ENCODE assay signal across 8 cellular contexts in the genomic region with DNA sequence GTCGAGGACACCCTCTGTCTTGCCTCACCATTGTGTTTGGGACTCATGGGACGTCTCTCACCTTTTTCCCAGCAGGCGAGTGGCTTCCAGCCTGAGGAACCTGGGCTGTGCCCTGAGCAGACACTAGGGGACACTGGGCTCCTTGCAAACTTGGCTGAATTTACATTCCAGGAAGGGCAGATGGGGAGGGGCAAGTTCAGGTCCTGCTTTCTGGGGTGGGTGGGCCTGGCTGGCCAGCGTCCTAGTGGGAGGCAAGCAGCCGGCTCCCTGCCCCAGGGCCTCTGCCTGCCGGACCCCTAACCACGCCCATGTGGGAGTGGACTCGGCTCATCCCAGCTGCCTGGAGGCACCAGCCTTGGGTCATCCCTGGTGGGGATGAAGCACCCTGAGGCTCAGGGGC. TPM values are rescaled to one million over a fixed set of nuclear protein-coding genes. Genes with fewer than 3 reads are reported as not detected.
DNase-seq lines count a peak whose midpoint lies in the region; ATAC-seq and TF ChIP-seq lines count a peak whose summit lies in the region.

No MANE protein-coding gene starts in this region.

- no peaks in the 10 kb centered on the region for H3K27me3 ChIP-seq in GM23248 (replicated peaks; ENCODE audit: insufficient read depth)
- peaks cover 4% of the 10 kb centered on the region for H3K27me3 ChIP-seq in hepatocyte

- H3K9me3 ChIP-seq in GM23248 (ENCODE audit: low read depth): no peaks in the 10 kb centered on the region
- H3K9me3 ChIP-seq in hepatocyte (ENCODE audit: low read depth): no peaks in the 10 kb centered on the region

- in situ Hi-C loops in GM23248 (cut with MboI): no loop called here

- no peak for ATAC-seq in activated CD4-positive, CD25-positive, alpha-beta regulatory T cell treated with anti-CD3 and anti-CD28 coated beads, Interleukin-2, amount 50 U/mL, for 24 hours
- ATAC-seq in HG02885 (IDR thresholded peaks at IDR 0.05; ENCODE audit: poor library complexity, unreplicated experiment): no peak

- H3K9me2 ChIP-seq in GM23248 (ENCODE audit: insufficient read depth) (no peaks in the 10 kb centered on the region), hepatocyte (replicated peaks; ENCODE audit: insufficient read depth) (no peaks in the 10 kb centered on the region)

- no peak overlapping the region for H3K4me3 ChIP-seq in AG09309 (ENCODE audit: control insufficient read depth, low read depth, low read length)
- no peak overlapping the region for H3K4me3 ChIP-seq in GM23248
- no peak overlapping the region for H3K4me3 ChIP-seq in hepatocyte

- H3K4me2 ChIP-seq in GM23248 (ENCODE audit: unreplicated experiment): no peak overlapping the region
- no peak overlapping the region for H3K4me2 ChIP-seq in hepatocyte

- H3K79me2 ChIP-seq in GM23248 (ENCODE audit: insufficient read depth): no peaks in the 10 kb centered on the region
- no peaks in the 10 kb centered on the region for H3K79me2 ChIP-seq in hepatocyte

- peak; percentile 69 for TF ChIP-seq CTCF in AG09309 (IDR thresholded peaks at IDR 0.05; ENCODE audit: control insufficient read depth, insufficient read depth, low read depth, low read length, missing control alignments)
- TF ChIP-seq CTCF in hepatocyte (IDR thresholded peaks at IDR 0.05; ENCODE audit: poor library complexity): peak; percentile 61

- no peak overlapping the region for H3K9ac ChIP-seq in GM23248

- no peak overlapping the region for H3K27ac ChIP-seq in GM23248
- no peak overlapping the region for H3K27ac ChIP-seq in hepatocyte

- no peak overlapping the region for H2AFZ ChIP-seq in GM23248
- no peak overlapping the region for H2AFZ ChIP-seq in hepatocyte

- DNase-seq in AG09309 (ENCODE audit: low read depth) (no peak), GM23248 (peak; percentile 49), UCSD-AML1 (lab: John Stamatoyannopoulos, UW; ENCODE audit: unreplicated experiment) (peak; percentile 51), hepatocyte (ENCODE audit: low spot score) (peak; percentile 54), NCI-H2107 treated with DMSO at 0.1 percent for 48 hours (lab: John Stamatoyannopoulos, UW; ENCODE audit: unreplicated experiment) (no peak), cerebellum (ENCODE audit: low spot score) (no peak)

- 10 to 24% methylated on average over 4 to 8 of the region's 8 CpGs for WGBS in GM23248 (ENCODE audit: low coverage in 1 of 2, low lambda C conversion rate in 2 of 2, missing lambda C conversion rate in 2 of 2), 2 experiments
- 16% methylated on average over 6 of the region's 8 CpGs for WGBS in hepatocyte (ENCODE audit: low lambda C conversion rate, missing lambda C conversion rate)

- H4K20me1 ChIP-seq in GM23248 (ENCODE audit: insufficient read depth): no peaks in the 10 kb centered on the region
- no peaks in the 10 kb centered on the region for H4K20me1 ChIP-seq in hepatocyte (ENCODE audit: insufficient read depth, poor library complexity, severe bottlenecking)

- no peaks in the 10 kb centered on the region for H3F3A ChIP-seq in GM23248 (ENCODE audit: insufficient read depth)

- H3K4me1 ChIP-seq in GM23248 (ENCODE audit: insufficient read depth) (no peaks in the 10 kb centered on the region), hepatocyte (ENCODE audit: insufficient read depth) (peaks cover 11% of the 10 kb centered on the region)

- H3K36me3 ChIP-seq in GM23248 (ENCODE audit: low read depth): no peaks in the 10 kb centered on the region
- H3K36me3 ChIP-seq in hepatocyte (replicated peaks; ENCODE audit: insufficient read depth, low read depth): no peaks in the 10 kb centered on the region

RNA-seq across cellular contexts. Expression of a gene that starts 48.2 kb away (rescaled TPM):
- not detected in 2 replicates for total RNA-seq in GM23248 (2014; rRNA removed; shearing (Covaris generic))
- not detected in 2 replicates for polyA plus RNA-seq in GM23248 (2016; fragmentation: Nextera tagmentation; extraction: Ambion mirVana)
- 2.3 and 6.7 TPM in 2 replicates for total RNA-seq in hepatocyte
- polyA plus RNA-seq in hepatocyte: 0.86 and 1.1 TPM in 2 replicates
- total RNA-seq in cerebellum: not detected

Comparison
In these comparisons a context has a peak if more than half of its experiments do, and no peak if none do; other contexts are left out.
1. DNase-seq: peak in GM23248 (single experiment), UCSD-AML1 (single experiment) and hepatocyte (single experiment); none in AG09309 (single experiment), NCI-H2107 treated with DMSO at 0.1 percent for 48 hours (single experiment) and cerebellum (single experiment).